In the genomic region with DNA sequence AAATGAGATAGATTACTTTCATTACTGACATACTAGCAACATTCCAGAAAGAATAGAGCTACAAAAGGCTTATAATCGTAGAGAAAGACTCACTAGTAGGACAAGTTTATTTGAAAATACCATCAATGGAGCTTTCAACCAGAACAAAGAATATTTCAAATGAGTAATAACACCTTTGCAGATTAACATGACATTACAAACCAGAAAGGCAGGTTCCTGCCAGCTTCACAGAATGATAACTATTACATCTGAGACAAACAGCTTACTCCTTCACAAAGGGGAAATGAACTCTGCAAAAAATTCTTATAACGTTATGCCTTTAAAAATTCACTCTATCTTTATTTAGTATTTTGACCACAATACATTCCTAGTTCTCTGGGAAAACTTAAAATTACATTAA, we compare ENCODE assay signal across 21 cellular contexts.
"Had no signal": no experiment of that assay in that cellular context is flagged by ENCODE, and none has a peak within 500 bp of the region (broad histone marks: within the 10 kb centered on the region; RNA-seq: fewer than 3 reads in every experiment).

No MANE protein-coding gene starts in this region.

- H3K9me3 ChIP-seq: lower lobe of right lung, tibial artery, uterus had no signal

- H3K36me3 ChIP-seq: lower lobe of right lung, tibial artery, uterus had no signal

- H3K4me3 Mint-ChIP-seq: activated T-cell treated with anti-CD3 and anti-CD28 coated beads, Interleukin-2, amount 50 U/mL, for 72 hours; natural killer cell treated with Interleukin-12 subunit alpha and Interleukin-12 subunit beta and Interleukin-15 and Interleukin-18, amount 100 ng/mL, for 72 hours; T-helper 1 cell treated with Interleukin-12 subunit alpha and Interleukin-12 subunit beta and Interleukin-4 antibody, amounts not matched to agents 30 μg/mL and 1 μg/mL, for 36 hours had no signal

- H3K9me3 Mint-ChIP-seq: activated T-cell treated with anti-CD3 and anti-CD28 coated beads, Interleukin-2, amount 50 U/mL, for 72 hours; natural killer cell treated with Interleukin-12 subunit alpha and Interleukin-12 subunit beta and Interleukin-15 and Interleukin-18, amount 100 ng/mL, for 72 hours; T-helper 1 cell treated with Interleukin-12 subunit alpha and Interleukin-12 subunit beta and Interleukin-4 antibody, amounts not matched to agents 30 μg/mL and 1 μg/mL, for 36 hours had no signal

- H3K27ac Mint-ChIP-seq: activated T-cell treated with anti-CD3 and anti-CD28 coated beads, Interleukin-2, amount 50 U/mL, for 72 hours; natural killer cell treated with Interleukin-12 subunit alpha and Interleukin-12 subunit beta and Interleukin-15 and Interleukin-18, amount 100 ng/mL, for 72 hours; T-helper 1 cell treated with Interleukin-12 subunit alpha and Interleukin-12 subunit beta and Interleukin-4 antibody, amounts not matched to agents 30 μg/mL and 1 μg/mL, for 36 hours had no signal

- H3K27me3 Mint-ChIP-seq: natural killer cell treated with Interleukin-12 subunit alpha and Interleukin-12 subunit beta and Interleukin-15 and Interleukin-18, amount 100 ng/mL, for 72 hours had no signal

- DNase-seq: activated CD4-positive, alpha-beta T cell treated with anti-CD3 and anti-CD28 coated beads, Interleukin-2, amount 50 U/mL, for 1 hour; activated CD4-positive, CD25-positive, alpha-beta regulatory T cell treated with anti-CD3 and anti-CD28 coated beads, Interleukin-2, amount 50 U/mL, for 72 hours; activated CD8-positive, alpha-beta memory T cell treated with anti-CD3 and anti-CD28 coated beads, Interleukin-2, amount 50 U/mL, for 48 hours; activated effector memory CD4-positive, alpha-beta T cell treated with anti-CD3 and anti-CD28 coated beads, Interleukin-2, amount 50 U/mL, for 16 hours; activated naive CD4-positive, alpha-beta T cell treated with anti-CD3 and anti-CD28 coated beads, Interleukin-2, amount 50 U/mL, for 16 hours; activated T-cell treated with anti-CD3 and anti-CD28 coated beads, Interleukin-2, amount 50 U/mL, for 72 hours; aorta; cerebellar nuclear complex; effector CD4-positive, alpha-beta T cell; foreskin melanocyte; glutamatergic neuron; hippocampal formation; left colon; lower lobe of right lung; posterior cingulate gyrus; retina; stimulated activated naive CD4-positive, alpha-beta T cell treated with Interleukin-2 at 50 U/mL for 16 hours; tibial artery; uterus had no signal

- H3K36me3 Mint-ChIP-seq: natural killer cell treated with Interleukin-12 subunit alpha and Interleukin-12 subunit beta and Interleukin-15 and Interleukin-18, amount 100 ng/mL, for 72 hours had no signal

- H3K27ac ChIP-seq: lower lobe of right lung, tibial artery, uterus had no signal

- H3K4me3 ChIP-seq: lower lobe of right lung, tibial artery, uterus had no signal

- ATAC-seq: activated T-cell treated with anti-CD3 and anti-CD28 coated beads, Interleukin-2, amount 50 U/mL, for 72 hours; left colon; lower lobe of right lung; natural killer cell treated with Interleukin-12 subunit alpha and Interleukin-12 subunit beta and Interleukin-15 and Interleukin-18, amount 100 ng/mL, for 72 hours had no signal

- H3K4me1 ChIP-seq: tibial artery, uterus had no signal

- H3K27me3 ChIP-seq: tibial artery, uterus had no signal
